ENCODE assay signal across 27 cellular contexts in the genomic region with DNA sequence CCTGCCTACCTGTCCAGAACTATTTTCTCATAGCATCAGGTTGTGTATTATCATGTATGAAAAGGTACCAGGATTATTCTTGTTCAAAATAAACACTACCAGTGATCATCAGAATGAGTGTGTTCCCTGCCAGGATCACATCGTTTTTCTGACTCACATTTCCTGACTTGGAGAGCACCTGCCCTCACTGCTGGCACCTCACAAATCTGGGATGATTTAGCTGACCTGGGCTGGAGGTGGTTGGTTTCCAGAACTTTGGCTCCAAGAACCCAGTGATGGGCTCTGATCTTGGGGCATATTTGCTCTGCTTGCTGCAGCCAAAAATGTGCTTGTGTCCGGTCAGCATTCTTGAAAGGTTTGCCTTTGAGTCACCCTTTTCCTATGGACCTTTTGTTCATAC.
"Had no signal": no experiment of that assay in that cellular context is flagged by ENCODE, and none has a peak within 500 bp of the region (broad histone marks: within the 10 kb centered on the region; RNA-seq: fewer than 3 reads in every experiment).

No MANE protein-coding gene starts in this region.

- H3K9me3 Mint-ChIP-seq: stimulated activated memory B cell treated with anti-CD40 and anti-IgM and Interleukin-4, amounts not matched to agents 10 μg/mL and 1 μg/mL and 100 μg/mL, for 72 hours; stimulated activated naive CD8-positive, alpha-beta T cell treated with anti-CD3 and anti-CD28 coated beads, Interleukin-15, amount 100 ng/mL, for 72 hours; T-helper 1 cell treated with Interleukin-12 subunit alpha and Interleukin-12 subunit beta and Interleukin-4 antibody, amounts not matched to agents 30 μg/mL and 1 μg/mL, for 36 hours; type B pancreatic cell had no signal

- H3K9me3 ChIP-seq: body of pancreas, esophagus muscularis mucosa, gastrocnemius medialis, left ventricle myocardium inferior, mucosa of descending colon, right lobe of liver, uterus had no signal

- ATAC-seq: body of pancreas; gastrocnemius medialis; mucosa of descending colon; natural killer cell treated with Interleukin-12 subunit alpha and Interleukin-12 subunit beta and Interleukin-15 and Interleukin-18, amount 100 ng/mL, for 72 hours; right lobe of liver; stimulated activated memory B cell treated with anti-CD40 and anti-IgM and Interleukin-4, amounts not matched to agents 10 μg/mL and 1 μg/mL and 100 μg/mL, for 72 hours; stimulated activated naive CD8-positive, alpha-beta T cell treated with anti-CD3 and anti-CD28 coated beads, Interleukin-15, amount 100 ng/mL, for 72 hours had no signal

- DNase-seq: activated CD4-positive, alpha-beta T cell treated with anti-CD3 and anti-CD28 coated beads for 4 hours; activated CD4-positive, alpha-beta T cell treated with anti-CD3 and anti-CD28 coated beads, Interleukin-2, amount 50 U/mL, for 4 hours; activated effector memory CD4-positive, alpha-beta T cell treated with Interleukin-2 at 50 U/mL for 16 hours; activated naive CD4-positive, alpha-beta T cell treated with Interleukin-2 at 50 U/mL for 16 hours; activated T-cell treated with anti-CD3 and anti-CD28 coated beads for 4 hours; anterior cingulate cortex; body of pancreas; cortex of kidney; gastrocnemius medialis; glutamatergic neuron; left ventricle myocardium inferior; mucosa of descending colon; right lobe of liver; stimulated activated CD4-positive, alpha-beta T cell treated with anti-CD3 and anti-CD28 coated beads, Interleukin-4, amount 100 ng/mL, for 24 hours; stimulated activated naive CD8-positive, alpha-beta T cell treated with anti-CD3 and anti-CD28 coated beads, Interleukin-15, amount 100 ng/mL, for 72 hours; substantia nigra; T-helper 9 cell; uterus had no signal

- H3K27me3 ChIP-seq: body of pancreas, esophagus muscularis mucosa, gastrocnemius medialis, right lobe of liver, uterus had no signal

- H3K4me3 ChIP-seq: body of pancreas, esophagus muscularis mucosa, gastrocnemius medialis, left ventricle myocardium inferior, lung, mucosa of descending colon, right lobe of liver, skin epidermis, uterus had no signal

- H3K27ac ChIP-seq: body of pancreas, esophagus muscularis mucosa, gastrocnemius medialis, left ventricle myocardium inferior, right lobe of liver, skin epidermis, uterus, VCaP had no signal

- H3K36me3 Mint-ChIP-seq: activated naive CD8-positive, alpha-beta T cell; natural killer cell treated with Interleukin-12 subunit alpha and Interleukin-12 subunit beta and Interleukin-15 and Interleukin-18, amount 100 ng/mL, for 72 hours; stimulated activated memory B cell treated with anti-CD40 and anti-IgM and Interleukin-4, amounts not matched to agents 10 μg/mL and 1 μg/mL and 100 μg/mL, for 72 hours; type B pancreatic cell had no signal

- H3K27ac Mint-ChIP-seq: activated naive CD8-positive, alpha-beta T cell; natural killer cell treated with Interleukin-12 subunit alpha and Interleukin-12 subunit beta and Interleukin-15 and Interleukin-18, amount 100 ng/mL, for 72 hours; stimulated activated memory B cell treated with anti-CD40 and anti-IgM and Interleukin-4, amounts not matched to agents 10 μg/mL and 1 μg/mL and 100 μg/mL, for 72 hours; stimulated activated naive CD8-positive, alpha-beta T cell treated with anti-CD3 and anti-CD28 coated beads, Interleukin-15, amount 100 ng/mL, for 72 hours; T-helper 1 cell treated with Interleukin-12 subunit alpha and Interleukin-12 subunit beta and Interleukin-4 antibody, amounts not matched to agents 30 μg/mL and 1 μg/mL, for 36 hours; type B pancreatic cell had no signal

- H3K36me3 ChIP-seq: esophagus muscularis mucosa, gastrocnemius medialis, left ventricle myocardium inferior, right lobe of liver, uterus had no signal

- H3K4me1 ChIP-seq: body of pancreas, left ventricle myocardium inferior, right lobe of liver, uterus had no signal

- H3K4me3 Mint-ChIP-seq: activated naive CD8-positive, alpha-beta T cell; natural killer cell treated with Interleukin-12 subunit alpha and Interleukin-12 subunit beta and Interleukin-15 and Interleukin-18, amount 100 ng/mL, for 72 hours; stimulated activated memory B cell treated with anti-CD40 and anti-IgM and Interleukin-4, amounts not matched to agents 10 μg/mL and 1 μg/mL and 100 μg/mL, for 72 hours; stimulated activated naive CD8-positive, alpha-beta T cell treated with anti-CD3 and anti-CD28 coated beads, Interleukin-15, amount 100 ng/mL, for 72 hours; T-helper 1 cell treated with Interleukin-12 subunit alpha and Interleukin-12 subunit beta and Interleukin-4 antibody, amounts not matched to agents 30 μg/mL and 1 μg/mL, for 36 hours; type B pancreatic cell had no signal

- H3K4me1 Mint-ChIP-seq: stimulated activated memory B cell treated with anti-CD40 and anti-IgM and Interleukin-4, amounts not matched to agents 10 μg/mL and 1 μg/mL and 100 μg/mL, for 72 hours; stimulated activated naive CD8-positive, alpha-beta T cell treated with anti-CD3 and anti-CD28 coated beads, Interleukin-15, amount 100 ng/mL, for 72 hours had no signal
